In the genomic region with DNA sequence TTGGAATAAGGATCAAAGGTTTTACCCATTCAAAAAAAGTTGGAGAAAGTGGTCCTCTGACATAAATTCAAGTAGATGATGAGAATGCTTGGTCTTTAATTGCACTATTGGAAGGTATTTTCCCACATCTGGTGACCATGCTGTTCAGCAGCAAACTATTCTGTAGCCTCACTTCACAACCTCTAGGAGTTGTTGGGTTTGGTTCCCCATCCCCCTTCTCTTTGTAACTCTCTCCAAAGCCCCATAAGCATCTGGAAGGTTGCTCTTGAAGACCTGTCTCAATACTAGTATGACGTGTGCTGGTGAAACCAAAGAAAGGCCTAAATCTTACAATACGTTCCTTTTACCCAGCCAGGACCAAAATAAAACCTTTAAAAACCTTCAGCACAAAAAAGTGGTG, we compare ENCODE assay signal across 1 cellular context.
TF ChIP-seq lines count a peak whose summit lies in the region.

No MANE protein-coding gene starts in this region.

TF ChIP-seq in SK-N-SH treated with all-trans-retinoic acid at 6 μM for 48 hours, 23 proteins besides CTCF, POLR2A, EP300 and RAD21 (continued from another document):
- TF ChIP-seq, protein P1, sequence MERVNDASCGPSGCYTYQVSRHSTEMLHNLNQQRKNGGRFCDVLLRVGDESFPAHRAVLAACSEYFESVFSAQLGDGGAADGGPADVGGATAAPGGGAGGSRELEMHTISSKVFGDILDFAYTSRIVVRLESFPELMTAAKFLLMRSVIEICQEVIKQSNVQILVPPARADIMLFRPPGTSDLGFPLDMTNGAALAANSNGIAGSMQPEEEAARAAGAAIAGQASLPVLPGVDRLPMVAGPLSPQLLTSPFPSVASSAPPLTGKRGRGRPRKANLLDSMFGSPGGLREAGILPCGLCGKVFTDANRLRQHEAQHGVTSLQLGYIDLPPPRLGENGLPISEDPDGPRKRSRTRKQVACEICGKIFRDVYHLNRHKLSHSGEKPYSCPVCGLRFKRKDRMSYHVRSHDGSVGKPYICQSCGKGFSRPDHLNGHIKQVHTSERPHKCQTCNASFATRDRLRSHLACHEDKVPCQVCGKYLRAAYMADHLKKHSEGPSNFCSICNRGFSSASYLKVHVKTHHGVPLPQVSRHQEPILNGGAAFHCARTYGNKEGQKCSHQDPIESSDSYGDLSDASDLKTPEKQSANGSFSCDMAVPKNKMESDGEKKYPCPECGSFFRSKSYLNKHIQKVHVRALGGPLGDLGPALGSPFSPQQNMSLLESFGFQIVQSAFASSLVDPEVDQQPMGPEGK (CRISPR knock-in tag; IDR thresholded peaks at IDR 0.05; ENCODE audit: borderline replicate concordance) = no peak
- TF ChIP-seq TCF4 (CRISPR knock-in tag; IDR thresholded peaks at IDR 0.05; ENCODE audit: borderline replicate concordance) = no peak
- TF ChIP-seq, protein P2, sequence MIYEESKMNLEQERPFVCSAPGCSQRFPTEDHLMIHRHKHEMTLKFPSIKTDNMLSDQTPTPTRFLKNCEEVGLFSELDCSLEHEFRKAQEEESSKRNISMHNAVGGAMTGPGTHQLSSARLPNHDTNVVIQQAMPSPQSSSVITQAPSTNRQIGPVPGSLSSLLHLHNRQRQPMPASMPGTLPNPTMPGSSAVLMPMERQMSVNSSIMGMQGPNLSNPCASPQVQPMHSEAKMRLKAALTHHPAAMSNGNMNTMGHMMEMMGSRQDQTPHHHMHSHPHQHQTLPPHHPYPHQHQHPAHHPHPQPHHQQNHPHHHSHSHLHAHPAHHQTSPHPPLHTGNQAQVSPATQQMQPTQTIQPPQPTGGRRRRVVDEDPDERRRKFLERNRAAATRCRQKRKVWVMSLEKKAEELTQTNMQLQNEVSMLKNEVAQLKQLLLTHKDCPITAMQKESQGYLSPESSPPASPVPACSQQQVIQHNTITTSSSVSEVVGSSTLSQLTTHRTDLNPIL (CRISPR knock-in tag; IDR thresholded peaks at IDR 0.05; ENCODE audit: low read depth) = no peak
- TF ChIP-seq, protein P3, sequence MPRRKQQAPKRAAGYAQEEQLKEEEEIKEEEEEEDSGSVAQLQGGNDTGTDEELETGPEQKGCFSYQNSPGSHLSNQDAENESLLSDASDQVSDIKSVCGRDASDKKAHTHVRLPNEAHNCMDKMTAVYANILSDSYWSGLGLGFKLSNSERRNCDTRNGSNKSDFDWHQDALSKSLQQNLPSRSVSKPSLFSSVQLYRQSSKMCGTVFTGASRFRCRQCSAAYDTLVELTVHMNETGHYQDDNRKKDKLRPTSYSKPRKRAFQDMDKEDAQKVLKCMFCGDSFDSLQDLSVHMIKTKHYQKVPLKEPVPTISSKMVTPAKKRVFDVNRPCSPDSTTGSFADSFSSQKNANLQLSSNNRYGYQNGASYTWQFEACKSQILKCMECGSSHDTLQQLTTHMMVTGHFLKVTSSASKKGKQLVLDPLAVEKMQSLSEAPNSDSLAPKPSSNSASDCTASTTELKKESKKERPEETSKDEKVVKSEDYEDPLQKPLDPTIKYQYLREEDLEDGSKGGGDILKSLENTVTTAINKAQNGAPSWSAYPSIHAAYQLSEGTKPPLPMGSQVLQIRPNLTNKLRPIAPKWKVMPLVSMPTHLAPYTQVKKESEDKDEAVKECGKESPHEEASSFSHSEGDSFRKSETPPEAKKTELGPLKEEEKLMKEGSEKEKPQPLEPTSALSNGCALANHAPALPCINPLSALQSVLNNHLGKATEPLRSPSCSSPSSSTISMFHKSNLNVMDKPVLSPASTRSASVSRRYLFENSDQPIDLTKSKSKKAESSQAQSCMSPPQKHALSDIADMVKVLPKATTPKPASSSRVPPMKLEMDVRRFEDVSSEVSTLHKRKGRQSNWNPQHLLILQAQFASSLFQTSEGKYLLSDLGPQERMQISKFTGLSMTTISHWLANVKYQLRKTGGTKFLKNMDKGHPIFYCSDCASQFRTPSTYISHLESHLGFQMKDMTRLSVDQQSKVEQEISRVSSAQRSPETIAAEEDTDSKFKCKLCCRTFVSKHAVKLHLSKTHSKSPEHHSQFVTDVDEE (CRISPR knock-in tag; IDR thresholded peaks at IDR 0.05) = no peak
